ENCODE assay signal across 1 cellular context in genomic region chr6:36683656-36684446, GRCh38.
TF ChIP-seq lines count a peak whose summit lies in the region.

No MANE protein-coding gene starts in this region.

TF ChIP-seq in HepG2, 621 proteins besides CTCF, POLR2A, EP300 and RAD21 (continued from another document and continues in another):
- peak; percentile 92 for TF ChIP-seq POGK (CRISPR knock-in tag; conservative IDR thresholded peaks at IDR 0.05)
- peak; percentile 66; the same call in 1 of the 2 replicates for TF ChIP-seq ZNF350 (CRISPR knock-in tag; IDR thresholded peaks at IDR 0.05; ENCODE audit: borderline replicate concordance, low read depth)
- 0 out of 2 replicates have a peak, but pooled peaks have one; percentile 73 for TF ChIP-seq ARID2 (CRISPR knock-in tag; IDR thresholded peaks at IDR 0.05; ENCODE audit: borderline replicate concordance)
- no peak for TF ChIP-seq ZNF879 (CRISPR knock-in tag; IDR thresholded peaks at IDR 0.05)
- TF ChIP-seq NRL (CRISPR knock-in tag; IDR thresholded peaks at IDR 0.05; ENCODE audit: borderline replicate concordance): peak; percentile 23; the same call in 1 of the 2 replicates
- 0 out of 2 replicates have a peak, but pooled peaks have one; percentile 68 for TF ChIP-seq ZNF780A (CRISPR knock-in tag; IDR thresholded peaks at IDR 0.05)
- TF ChIP-seq ZNF333 (CRISPR knock-in tag; IDR thresholded peaks at IDR 0.05; ENCODE audit: borderline replicate concordance): peak; percentile 99
- TF ChIP-seq ZHX2 (IDR thresholded peaks at IDR 0.05; ENCODE audit: low read depth): peak; percentile 12; the same call in 1 of the 2 replicates
- no peak for TF ChIP-seq ZHX2 (CRISPR knock-in tag; IDR thresholded peaks at IDR 0.05; ENCODE audit: borderline replicate concordance)
- TF ChIP-seq ZNF678 (CRISPR knock-in tag; IDR thresholded peaks at IDR 0.05): peak; percentile 96; the same call in 1 of the 2 replicates
- 0 out of 2 replicates have a peak, but pooled peaks have one; percentile 8 for TF ChIP-seq ZKSCAN8 (CRISPR knock-in tag; IDR thresholded peaks at IDR 0.05; ENCODE audit: borderline replicate concordance)
- TF ChIP-seq ELF4 (CRISPR knock-in tag; IDR thresholded peaks at IDR 0.05; ENCODE audit: borderline replicate concordance): peak; percentile 83; the same call in 1 of the 2 replicates
- TF ChIP-seq IKZF1 (IDR thresholded peaks at IDR 0.05): no peak
- TF ChIP-seq ARNTL (CRISPR knock-in tag; IDR thresholded peaks at IDR 0.05): peak; percentile 86
- no peak for TF ChIP-seq U2AF1 (optimal IDR thresholded peaks at IDR 0.05; ENCODE audit: low read depth, low read length)
- TF ChIP-seq GMEB1 (CRISPR knock-in tag; IDR thresholded peaks at IDR 0.05; ENCODE audit: borderline replicate concordance): peak; percentile 32; the same call in 1 of the 2 replicates
- no peak for TF ChIP-seq PRPF4 (IDR thresholded peaks at IDR 0.05; ENCODE audit: low read depth, low read length, poor library complexity, severe bottlenecking)
- TF ChIP-seq ZNF724P (CRISPR knock-in tag; IDR thresholded peaks at IDR 0.05; ENCODE audit: borderline replicate concordance): peak; percentile 99
- no peak for TF ChIP-seq SCMH1 (CRISPR knock-in tag; IDR thresholded peaks at IDR 0.05; ENCODE audit: borderline replicate concordance)
- TF ChIP-seq CREB1 (IDR thresholded peaks at IDR 0.05): no peak
- peak; percentile 35; the same call in 1 of the 2 replicates for TF ChIP-seq CREB1 (CRISPR knock-in tag; IDR thresholded peaks at IDR 0.05)
- TF ChIP-seq RBM39 (IDR thresholded peaks at IDR 0.05; ENCODE audit: low read depth, low read length, poor library complexity, severe bottlenecking): peak; percentile 57
- TF ChIP-seq ZNF225 (CRISPR knock-in tag; IDR thresholded peaks at IDR 0.05): no peak; the same call in 1 of the 2 replicates
- peak; percentile 97 for TF ChIP-seq ZNF160 (CRISPR knock-in tag; IDR thresholded peaks at IDR 0.05)
- TF ChIP-seq ZZZ3 (CRISPR knock-in tag; IDR thresholded peaks at IDR 0.05; ENCODE audit: borderline replicate concordance): no peak
- TF ChIP-seq TEF (CRISPR knock-in tag; IDR thresholded peaks at IDR 0.05): no peak
- peak; percentile 68; the same call in 1 of the 2 replicates for TF ChIP-seq AHDC1 (CRISPR knock-in tag; IDR thresholded peaks at IDR 0.05; ENCODE audit: borderline replicate concordance)
- TF ChIP-seq ZNF543 (CRISPR knock-in tag; IDR thresholded peaks at IDR 0.05): peak; percentile 93; the same call in 1 of the 2 replicates
- 0 out of 2 replicates have a peak, but pooled peaks have one; percentile 46 for TF ChIP-seq KLF13 (CRISPR knock-in tag; IDR thresholded peaks at IDR 0.05)
- TF ChIP-seq ZNF607 (CRISPR knock-in tag; IDR thresholded peaks at IDR 0.05; ENCODE audit: borderline replicate concordance): peak; percentile 83; the same call in 1 of the 2 replicates
- no peak; the same call in 1 of the 2 replicates for TF ChIP-seq SIX4 (CRISPR knock-in tag; IDR thresholded peaks at IDR 0.05)
- TF ChIP-seq ARID3A (IDR thresholded peaks at IDR 0.05; ENCODE audit: low read depth, low read length): no peak
- TF ChIP-seq RERE (CRISPR knock-in tag; IDR thresholded peaks at IDR 0.05; ENCODE audit: low read depth): peak; percentile 100
- TF ChIP-seq NCOA1 (CRISPR knock-in tag; IDR thresholded peaks at IDR 0.05): peak; percentile 98
